Comparison of ENCODE assay signal across 19 cellular contexts in genomic region chr22:19064354-19065054, GRCh38. TPM values are rescaled to one million over a fixed set of nuclear protein-coding genes. Genes with fewer than 3 reads are reported as not detected.
DNase-seq lines count a peak whose midpoint lies in the region; ATAC-seq and TF ChIP-seq lines count a peak whose summit lies in the region.
"Had no signal": no experiment of that assay in that cellular context is flagged by ENCODE, and none has a peak within 500 bp of the region (broad histone marks: within the 10 kb centered on the region; RNA-seq: fewer than 3 reads in every experiment).

No MANE protein-coding gene starts in this region.

- peaks cover 0 to 100% (median 94%) of the 10 kb centered on the region in 6 donors for H3K36me3 ChIP-seq in spleen
- H3K36me3 ChIP-seq in PC-3 (ENCODE audit: low read depth, low read length) = peaks cover 5% of the 10 kb centered on the region

- WGBS in right cardiac atrium = 93% methylated on average over 19 of the region's 19 CpGs
- WGBS in spleen, 5 donors = 95 to 99% (median 97%) methylated on average over 19 of the region's 19 CpGs

- H3K9me3 ChIP-seq in right cardiac atrium (ENCODE audit: control insufficient read depth, low read length) = no peaks in the 10 kb centered on the region
- H3K9me3 ChIP-seq in spleen = no peaks in the 10 kb centered on the region
- no peaks in the 10 kb centered on the region for H3K9me3 ChIP-seq in PC-3 (ENCODE audit: low read length)
- H3K9me3 ChIP-seq: A549, BE2C, Peyer's patch, SJSA1 had no signal

- CTCF ChIA-PET in PC-3 (lab: Charles Lee) = no interaction called here

- no TSS peak for BruUV-seq in PC-3 (replicated peaks; lab: Mats Ljungman, UMichigan)

- no peak overlapping the region for H2AFZ ChIP-seq in PC-3 (ENCODE audit: low read length)

- H3K9ac ChIP-seq in PC-3 (ENCODE audit: low read length) = no peak overlapping the region

- H3K4me2 ChIP-seq in PC-3 (ENCODE audit: low read length) = no peak overlapping the region
- H3K4me2 ChIP-seq: A549 had no signal

- peak; percentile 39 for DNase-seq in cardiac septum (ENCODE audit: low spot score)
- DNase-seq in right cardiac atrium = no peak
- DNase-seq in left lobe of liver (ENCODE audit: low spot score) = peak; percentile 43
- peak; percentile 59 for DNase-seq in spleen
- DNase-seq in PC-3 = no peak
- no peak for DNase-seq in stimulated activated naive CD4-positive, alpha-beta T cell treated with Interleukin-2 at 50 U/mL for 16 hours (lab: John Stamatoyannopoulos, UW)
- DNase-seq: BE2C, DMS79, Karpas-422, MV-4-11, NCI-H1105 treated with DMSO at 0.1 percent for 48 hours, NCI-H2029 treated with DMSO at 0.1 percent for 48 hours, NCI-H2171, NCI-H524 treated with DMSO at 0.1 percent for 48 hours, NCI-H82 had no signal

- TF ChIP-seq CTCF in spleen (IDR thresholded peaks at IDR 0.05 in 8 of 11, conservative IDR thresholded peaks at IDR 0.05 in 3 of 11) = no peak
- no peak for TF ChIP-seq CTCF in PC-3 (conservative IDR thresholded peaks at IDR 0.05; ENCODE audit: low read depth, low read length)

- H3K79me2 ChIP-seq in PC-3 (ENCODE audit: low read length) = no peaks in the 10 kb centered on the region

- no peaks in the 10 kb centered on the region for H3K9me2 ChIP-seq in PC-3 (replicated peaks; ENCODE audit: low read length)

- ATAC-seq in right cardiac atrium (no peak), left lobe of liver (no peak), PC-3 (no peak), GM19397 (IDR thresholded peaks at IDR 0.05; ENCODE audit: unreplicated experiment) (no peak)
- ATAC-seq: A549 had no signal

- H3K4me3 ChIP-seq in right cardiac atrium (ENCODE audit: low read length) (no peak overlapping the region), spleen (no peak overlapping the region), PC-3 (ENCODE audit: low read length) (no peak overlapping the region)
- H3K4me3 ChIP-seq: A549, Peyer's patch, SJSA1 had no signal

- no peaks in the 10 kb centered on the region for H3K4me1 ChIP-seq in right cardiac atrium (ENCODE audit: control insufficient read depth, insufficient read depth, low read length)
- peaks cover 0 to 18% (median 0%) of the 10 kb centered on the region in 6 donors for H3K4me1 ChIP-seq in spleen
- peaks cover 16% of the 10 kb centered on the region for H3K4me1 ChIP-seq in PC-3 (ENCODE audit: insufficient read depth, low read length)
- H3K4me1 ChIP-seq: BE2C, Peyer's patch had no signal

- intact Hi-C loops in cardiac septum (cut with DNase I) (loop anchor here (10.0 kb wide), 1 partner anchor 90 kb away; no protein-coding TSS in a partner anchor), right cardiac atrium (cut with DNase I) (no loop called here), spleen (cut with DNase I; ENCODE audit: low total_unique reads) (no loop called here), PC-3 (cut with micrococcal nuclease) (no loop called here)

- no peaks in the 10 kb centered on the region for H4K20me1 ChIP-seq in PC-3 (ENCODE audit: low read length)

- no peak for TF ChIP-seq POLR2A in spleen (IDR thresholded peaks at IDR 0.05)

- POLR2A ChIA-PET in PC-3 (lab: Charles Lee; ENCODE audit: unreplicated experiment) = no interaction called here

- no peaks in the 10 kb centered on the region for H3F3A ChIP-seq in PC-3 (ENCODE audit: low read length, unreplicated experiment)

- H3K27ac ChIP-seq in right cardiac atrium (ENCODE audit: low read length) = no peak overlapping the region
- no peak overlapping the region for H3K27ac ChIP-seq in spleen
- no peak overlapping the region for H3K27ac ChIP-seq in PC-3 (ENCODE audit: low read length)
- H3K27ac ChIP-seq: A549, Peyer's patch, SJSA1 had no signal

- H3K27me3 ChIP-seq in right cardiac atrium (ENCODE audit: control insufficient read depth, insufficient read depth) = no peaks in the 10 kb centered on the region
- H3K27me3 ChIP-seq in spleen (replicated peaks in 1 of 7) = no peaks in the 10 kb centered on the region
- no peaks in the 10 kb centered on the region for H3K27me3 ChIP-seq in PC-3 (ENCODE audit: low read length)
- H3K27me3 ChIP-seq: BE2C, Peyer's patch, SJSA1 had no signal

RNA-seq across cellular contexts. Expression of gene DGCR2, which starts 57.7 kb away (rescaled TPM):
- total RNA-seq in cardiac septum (35.2 TPM), right cardiac atrium (10 to 100 TPM; 28.9 to 38.8 (median 35.4) TPM), left lobe of liver (30.5 TPM), spleen (10 to 100 TPM; 40.4 to 60.7 (median 51.3) TPM), PC-3 (2014; rRNA removed) (36.1 and 46.1 TPM in 2 replicates)
- polyA plus RNA-seq in right cardiac atrium (34.9 TPM), spleen (10 to 100 TPM in 2 of 3 donors, 1 to 10 TPM in 1; 9.5 to 26.0 (median 11.8) TPM)

Comparison
In these comparisons a context has a peak if more than half of its experiments do, and no peak if none do; other contexts are left out.
1. DNase-seq: peak in cardiac septum (single experiment), left lobe of liver (single experiment) and spleen (single experiment); none in right cardiac atrium (0 of 3), PC-3 (single experiment) and stimulated activated naive CD4-positive, alpha-beta T cell treated with Interleukin-2 at 50 U/mL for 16 hours (single experiment).